ENCODE assay signal across 8 cellular contexts in genomic region chr1:221712776-221713431, GRCh38. TPM values are rescaled to one million over a fixed set of nuclear protein-coding genes. Genes with fewer than 3 reads are reported as not detected.
A peak's percentile ranks its signal among the peaks of the same experiment; 100 is the strongest.
DNase-seq lines count a peak whose midpoint lies in the region; ATAC-seq and TF ChIP-seq lines count a peak whose summit lies in the region.

No MANE protein-coding gene starts in this region.

- H2AFZ ChIP-seq in ACC112 (ENCODE audit: low read length, unreplicated experiment): no peak overlapping the region

- peaks cover 0 to 6% (median 3%) of the 10 kb centered on the region in 3 donors for H3K36me3 Mint-ChIP-seq in immature natural killer cell
- peaks cover 35% of the 10 kb centered on the region for H3K36me3 Mint-ChIP-seq in stimulated activated memory B cell treated with anti-CD40 and anti-IgM and Interleukin-4, amounts not matched to agents 10 μg/mL and 1 μg/mL and 100 μg/mL, for 72 hours

- no peaks in the 10 kb centered on the region for H3K9me3 Mint-ChIP-seq in immature natural killer cell
- peaks cover 5% of the 10 kb centered on the region for H3K9me3 Mint-ChIP-seq in stimulated activated memory B cell treated with anti-CD40 and anti-IgM and Interleukin-4, amounts not matched to agents 10 μg/mL and 1 μg/mL and 100 μg/mL, for 72 hours

- peak overlapping the region; percentile 93 to 99 (median 98) for H3K27ac Mint-ChIP-seq in immature natural killer cell
- peak overlapping the region; percentile 39 for H3K27ac Mint-ChIP-seq in stimulated activated memory B cell treated with anti-CD40 and anti-IgM and Interleukin-4, amounts not matched to agents 10 μg/mL and 1 μg/mL and 100 μg/mL, for 72 hours

- peaks cover 7% of the 10 kb centered on the region; the same call in 1 of the 2 replicates for H3K36me3 ChIP-seq in ACC112 (ENCODE audit: insufficient read depth, low read length)

- H3K27ac ChIP-seq in ACC112 (ENCODE audit: low read depth, low read length): peak overlapping the region; percentile 42; the same call in 1 of the 2 replicates

- peaks cover 59% of the 10 kb centered on the region for H3K79me2 ChIP-seq in ACC112 (ENCODE audit: control insufficient read depth, insufficient read depth, low read length, unreplicated experiment)

- peaks cover 11 to 18% (median 17%) of the 10 kb centered on the region in 3 donors for H3K27me3 Mint-ChIP-seq in immature natural killer cell (ENCODE audit: low read depth in 3 of 3)
- H3K27me3 Mint-ChIP-seq in stimulated activated memory B cell treated with anti-CD40 and anti-IgM and Interleukin-4, amounts not matched to agents 10 μg/mL and 1 μg/mL and 100 μg/mL, for 72 hours: no peaks in the 10 kb centered on the region

- no peak for TF ChIP-seq CTCF in foreskin fibroblast (IDR thresholded peaks at IDR 0.05; ENCODE audit: low read depth, low read length)

- peaks cover 49% of the 10 kb centered on the region for H3K4me1 ChIP-seq in ACC112 (ENCODE audit: control insufficient read depth, insufficient read depth, low read length, unreplicated experiment)

- peak overlapping the region; percentile 73 to 87 (median 81) for H3K4me3 Mint-ChIP-seq in immature natural killer cell
- H3K4me3 Mint-ChIP-seq in stimulated activated memory B cell treated with anti-CD40 and anti-IgM and Interleukin-4, amounts not matched to agents 10 μg/mL and 1 μg/mL and 100 μg/mL, for 72 hours: peak overlapping the region; percentile 34

- peak; percentile 74 to 80 for DNase-seq in activated CD4-positive, alpha-beta T cell treated with anti-CD3 and anti-CD28 coated beads, Interleukin-2, amount 50 U/mL, for 48 hours
- peak; percentile 86 to 88 (median 87) for DNase-seq in immature natural killer cell
- no peak for DNase-seq in foreskin fibroblast
- no peak for DNase-seq in NCI-H345 treated with DMSO at 0.1 percent for 48 hours (lab: John Stamatoyannopoulos, UW; ENCODE audit: unreplicated experiment)

- H3K4me1 Mint-ChIP-seq in immature natural killer cell: peaks cover 92 to 100% of the 10 kb centered on the region in 2 donors
- peaks cover 86% of the 10 kb centered on the region for H3K4me1 Mint-ChIP-seq in stimulated activated memory B cell treated with anti-CD40 and anti-IgM and Interleukin-4, amounts not matched to agents 10 μg/mL and 1 μg/mL and 100 μg/mL, for 72 hours

- H3K27me3 ChIP-seq in ACC112 (ENCODE audit: insufficient read depth, low read length): no peaks in the 10 kb centered on the region

- ATAC-seq in GM19372 (IDR thresholded peaks at IDR 0.05; ENCODE audit: low read depth, unreplicated experiment): peak; percentile 68
- peak; percentile 53 for ATAC-seq in HG03442 (IDR thresholded peaks at IDR 0.05; ENCODE audit: unreplicated experiment)
- ATAC-seq in stimulated activated memory B cell treated with anti-CD40 and anti-IgM and Interleukin-4, amounts not matched to agents 10 μg/mL and 1 μg/mL and 100 μg/mL, for 72 hours: peak; percentile 85

- no peak overlapping the region for H3K4me3 ChIP-seq in ACC112 (ENCODE audit: low read depth, low read length)
- H3K4me3 ChIP-seq in foreskin fibroblast (ENCODE audit: low read depth in 1 of 2, low read length in 2 of 2): no peak overlapping the region

RNA-seq across cellular contexts. Expression of gene DUSP10, which starts 29.0 kb away (rescaled TPM):
- 10 to 100 TPM; 10.7 to 25.6 (median 14.7) TPM for polyA plus RNA-seq in immature natural killer cell

Comparison
In these comparisons a context has a peak if more than half of its experiments do, and no peak if none do; other contexts are left out.
1. DNase-seq: peak in activated CD4-positive, alpha-beta T cell treated with anti-CD3 and anti-CD28 coated beads, Interleukin-2, amount 50 U/mL, for 48 hours (2 of 2) and immature natural killer cell (3 of 3); none in foreskin fibroblast (0 of 2) and NCI-H345 treated with DMSO at 0.1 percent for 48 hours (single experiment).
2. Peak in every context shown above with its lines, with median percentiles within 50 percentile points of each other: ATAC-seq.